15 cellular contexts compared by ENCODE assay signal in the genomic region with DNA sequence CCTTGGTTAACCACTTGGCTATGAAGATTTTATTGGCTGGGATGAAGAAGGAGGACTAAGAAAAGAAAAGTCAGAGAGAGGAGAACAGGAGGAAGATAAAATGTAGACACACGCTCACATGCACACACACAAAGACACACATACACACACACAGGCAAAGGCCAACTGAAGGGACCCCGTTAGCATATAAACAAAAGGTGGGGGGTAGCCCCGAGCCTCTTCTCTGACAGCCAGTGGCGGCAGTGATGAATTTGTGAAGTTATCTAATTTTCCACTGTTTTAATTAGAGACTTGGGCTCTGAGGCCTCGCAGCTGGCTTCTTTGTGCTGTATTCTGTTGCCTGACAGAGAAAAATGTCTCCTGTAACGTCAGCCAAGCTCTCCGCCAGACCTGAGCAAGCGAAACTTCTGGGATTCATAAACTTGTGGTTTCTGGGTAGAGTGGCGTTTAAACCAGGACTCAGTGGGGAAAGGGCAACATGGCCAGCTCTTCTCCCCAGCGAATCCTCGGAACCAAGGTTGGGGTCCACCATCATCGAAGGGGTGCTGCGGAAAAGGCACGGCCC.
DNase-seq lines count a peak whose midpoint lies in the region; ATAC-seq and TF ChIP-seq lines count a peak whose summit lies in the region.
"Had no signal": no experiment of that assay in that cellular context is flagged by ENCODE, and none has a peak within 500 bp of the region (broad histone marks: within the 10 kb centered on the region; RNA-seq: fewer than 3 reads in every experiment).

No MANE protein-coding gene starts in this region.

- dilution Hi-C loops in mammary epithelial cell (cut with HindIII; ENCODE audit: low sequenced_read_pairs) = no loop called here

- no peaks in the 10 kb centered on the region for H3K27me3 ChIP-seq in mammary epithelial cell (ENCODE audit: insufficient read depth, low read length)
- H3K27me3 ChIP-seq in muscle layer of colon (ENCODE audit: control insufficient read depth in 1 of 2, insufficient read depth in 2 of 2, low read length in 2 of 2) = no peaks in the 10 kb centered on the region
- no peaks in the 10 kb centered on the region for H3K27me3 ChIP-seq in aorta (ENCODE audit: control insufficient read depth in 1 of 2, insufficient read depth in 2 of 2, low read length in 1 of 2)

- H3K27ac ChIP-seq in mammary epithelial cell (ENCODE audit: insufficient read depth, low read depth, low read length) (no peak overlapping the region), muscle layer of colon (ENCODE audit: low read depth, low read length) (peak overlapping the region; percentile 85), aorta (ENCODE audit: low read depth in 1 of 2, low read length in 2 of 2) (no peak overlapping the region)
- H3K27ac ChIP-seq: 22Rv1, VCaP had no signal

- H3K9me3 ChIP-seq in mammary epithelial cell (replicated peaks; ENCODE audit: insufficient read depth, low read length) (no peaks in the 10 kb centered on the region), muscle layer of colon (ENCODE audit: low read length) (no peaks in the 10 kb centered on the region), aorta (ENCODE audit: control insufficient read depth, low read length) (no peaks in the 10 kb centered on the region)

- H3K36me3 Mint-ChIP-seq in MCF 10A (ENCODE audit: insufficient read depth, unreplicated experiment) (peaks cover 4% of the 10 kb centered on the region), endothelial cell (ENCODE audit: low read depth, unreplicated experiment) (peaks cover 3% of the 10 kb centered on the region)

- H2AFZ ChIP-seq in mammary epithelial cell (ENCODE audit: low read depth, low read length) = peak overlapping the region; percentile 12

- H3K9ac ChIP-seq in mammary epithelial cell (ENCODE audit: insufficient read depth, low read length) (no peak overlapping the region), muscle layer of colon (ENCODE audit: low read length) (peak overlapping the region; percentile 50)

- ATAC-seq in aorta (ENCODE audit: low FRiP score) = peak; percentile 24
- ATAC-seq: activated T-cell treated with anti-CD3 and anti-CD28 coated beads, Interleukin-2, amount 50 U/mL, for 72 hours; Panc1 had no signal

- intact Hi-C loops in mammary epithelial cell (cut with micrococcal nuclease) = no loop called here
- intact Hi-C loops in MCF 10A (cut with micrococcal nuclease) = no loop called here
- intact Hi-C loops in aorta (cut with DNase I) = no loop called here

- H3K4me1 ChIP-seq in mammary epithelial cell (ENCODE audit: insufficient read depth, low read length) = no peaks in the 10 kb centered on the region
- H3K4me1 ChIP-seq in muscle layer of colon (ENCODE audit: insufficient read depth, low read length) = peaks cover 20% of the 10 kb centered on the region
- H3K4me1 ChIP-seq in aorta (ENCODE audit: control insufficient read depth in 1 of 2, insufficient read depth in 2 of 2, low read length in 2 of 2) = no peaks in the 10 kb centered on the region

- 27% methylated on average over 14 of the region's 14 CpGs for WGBS in mammary epithelial cell (ENCODE audit: low coverage, missing lambda C conversion rate)
- WGBS in aorta, 2 donors = 34 to 36% methylated on average over 14 of the region's 14 CpGs

- H3K4me3 ChIP-seq in mammary epithelial cell (replicated peaks in 1 of 3; ENCODE audit: insufficient read depth in 1 of 3, low read depth in 2 of 3, low read length in 3 of 3) (no peak overlapping the region), muscle layer of colon (ENCODE audit: low read depth in 1 of 2, low read length in 2 of 2) (peak overlapping the region in 1 of 2 donors; percentile 25), aorta (ENCODE audit: low read length in 2 of 2) (no peak overlapping the region)

- no peaks in the 10 kb centered on the region for H3K79me2 ChIP-seq in mammary epithelial cell (ENCODE audit: insufficient read depth, low read length)

- H4K20me1 ChIP-seq in mammary epithelial cell (ENCODE audit: insufficient read depth, low read length) = no peaks in the 10 kb centered on the region

- TF ChIP-seq CTCF in mammary epithelial cell (conservative IDR thresholded peaks at IDR 0.05 in 1 of 2, IDR thresholded peaks at IDR 0.05 in 1 of 2; ENCODE audit: extremely low read depth in 1 of 2, insufficient read depth in 1 of 2, low read depth in 1 of 2, low read length in 2 of 2) = no peak
- no peak for TF ChIP-seq CTCF in MCF 10A (IDR thresholded peaks at IDR 0.05; ENCODE audit: unreplicated experiment)
- TF ChIP-seq CTCF in endothelial cell (IDR thresholded peaks at IDR 0.05; ENCODE audit: unreplicated experiment) = no peak

- H3K36me3 ChIP-seq in mammary epithelial cell (ENCODE audit: insufficient read depth, low read length) (no peaks in the 10 kb centered on the region), muscle layer of colon (ENCODE audit: insufficient read depth, low read length) (no peaks in the 10 kb centered on the region), aorta (ENCODE audit: control insufficient read depth in 1 of 2, insufficient read depth in 2 of 2, low read length in 1 of 2) (no peaks in the 10 kb centered on the region)

- H3K27ac Mint-ChIP-seq in MCF 10A (ENCODE audit: low read depth, unreplicated experiment) = no peak overlapping the region
- peak overlapping the region; percentile 26 for H3K27ac Mint-ChIP-seq in endothelial cell (ENCODE audit: unreplicated experiment)
- H3K27ac Mint-ChIP-seq: activated T-cell treated with anti-CD3 and anti-CD28 coated beads, Interleukin-2, amount 50 U/mL, for 72 hours had no signal

- H3K9me3 Mint-ChIP-seq in MCF 10A (ENCODE audit: unreplicated experiment) (no peaks in the 10 kb centered on the region), endothelial cell (ENCODE audit: unreplicated experiment) (no peaks in the 10 kb centered on the region)
- H3K9me3 Mint-ChIP-seq: activated T-cell treated with anti-CD3 and anti-CD28 coated beads, Interleukin-2, amount 50 U/mL, for 72 hours had no signal

- no peak overlapping the region for H3K4me3 Mint-ChIP-seq in MCF 10A (ENCODE audit: unreplicated experiment)
- no peak overlapping the region for H3K4me3 Mint-ChIP-seq in endothelial cell (ENCODE audit: unreplicated experiment)
- H3K4me3 Mint-ChIP-seq: activated T-cell treated with anti-CD3 and anti-CD28 coated beads, Interleukin-2, amount 50 U/mL, for 72 hours had no signal

- no peak overlapping the region for H3K4me2 ChIP-seq in mammary epithelial cell (ENCODE audit: insufficient read depth, low read depth, low read length)

- DNase-seq in mammary epithelial cell = peak; percentile 24
- no peak for DNase-seq in MCF 10A (ENCODE audit: unreplicated experiment)
- no peak for DNase-seq in endothelial cell (ENCODE audit: low spot score)
- no peak for DNase-seq in aorta
- DNase-seq in NCI-H2227 treated with DMSO at 0.1 percent for 48 hours (lab: John Stamatoyannopoulos, UW) = no peak
- DNase-seq in iPS-NIHi7 (ENCODE audit: extremely low spot score) = no peak
- DNase-seq in KBM-7 = no peak
- DNase-seq: activated T-cell treated with anti-CD3 and anti-CD28 coated beads, Interleukin-2, amount 50 U/mL, for 72 hours; cerebellar nuclear complex; midbrain; NCI-H2171 had no signal

- BruUV-seq in mammary epithelial cell (replicated peaks; lab: Mats Ljungman, UMichigan) = no TSS peak
- no TSS peak for BruUV-seq in MCF 10A (replicated peaks; lab: Mats Ljungman, UMichigan)

- H3K27me3 Mint-ChIP-seq in MCF 10A (ENCODE audit: insufficient read depth, unreplicated experiment) (peaks cover 3% of the 10 kb centered on the region), endothelial cell (ENCODE audit: unreplicated experiment) (no peaks in the 10 kb centered on the region)

- in situ Hi-C loops in mammary epithelial cell (cut with MboI; ENCODE audit: low sequenced_read_pairs in 2 of 2) (no loop called here), KBM-7 (cut with MboI; ENCODE audit: low pct_unique_long_range_greater_than_20kb, low sequenced_read_pairs) (no loop called here)

- POLR2A ChIA-PET in MCF 10A (lab: Yijun Ruan, JAX) = interaction anchor here (1.5 to 1.7 kb wide), 2 partner anchors 11 to 14 kb away, joined by 4 to 7 read pairs; no protein-coding TSS in a partner anchor

- CTCF ChIA-PET in mammary epithelial cell (lab: Charles Lee; ENCODE audit: low non-redundant PET) (no interaction called here), MCF 10A (lab: Yijun Ruan, JAX) (interaction anchor here (0.6 kb wide), 2 partner anchors 303 to 1287 kb away, joined by 3 to 4 read pairs; no protein-coding TSS in a partner anchor)

- H3K4me1 Mint-ChIP-seq in MCF 10A (ENCODE audit: insufficient read depth, unreplicated experiment) (peaks cover 7% of the 10 kb centered on the region), endothelial cell (ENCODE audit: unreplicated experiment) (peaks cover 6% of the 10 kb centered on the region)
